In the genomic region with DNA sequence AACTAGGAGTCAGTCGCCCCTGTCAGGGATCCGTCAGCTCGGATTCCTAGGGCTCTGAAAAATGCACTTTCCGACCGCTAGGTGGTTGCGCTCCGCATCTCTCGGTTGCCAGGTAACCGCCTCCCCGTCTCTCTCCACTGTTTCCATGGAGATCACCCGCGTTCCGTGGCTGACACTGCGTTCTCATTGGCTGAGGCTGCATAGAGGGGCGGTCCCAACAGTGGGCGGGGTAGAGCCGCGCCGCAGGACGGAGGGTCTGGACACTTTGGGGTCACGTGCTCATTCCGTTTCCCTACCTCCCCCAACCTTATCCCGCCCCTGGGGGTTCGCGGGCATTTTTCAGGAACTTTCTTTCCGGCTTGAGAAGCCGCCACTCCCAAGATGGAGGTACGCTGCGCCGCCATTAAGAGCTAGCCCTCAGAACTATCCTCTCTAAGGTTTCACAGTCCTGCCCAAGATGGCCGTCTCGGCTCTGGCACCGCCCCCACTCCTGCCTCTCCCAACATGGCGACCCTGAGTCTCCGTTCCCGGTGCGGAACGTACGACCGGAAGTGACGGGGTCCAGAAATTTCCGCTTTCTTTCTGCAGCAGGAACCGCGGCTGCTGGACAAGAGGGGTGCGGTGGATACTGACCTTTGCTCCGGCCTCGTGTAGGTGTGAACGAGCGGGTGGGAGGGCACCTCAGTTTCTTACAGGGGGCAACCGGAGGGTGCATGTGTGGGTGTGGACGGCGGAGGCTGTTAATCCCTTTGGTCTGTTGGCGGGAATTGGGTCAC, we compare ENCODE assay signal across 8 cellular contexts. TPM values are rescaled to one million over a fixed set of nuclear protein-coding genes. Genes with fewer than 3 reads are reported as not detected.
A peak's percentile ranks its signal among the peaks of the same experiment; 100 is the strongest.
DNase-seq lines count a peak whose midpoint lies in the region; ATAC-seq and FAIRE-seq lines count a peak whose summit lies in the region.

A gene (minus strand): TSS at position 65 of the 776 bp plus-strand sequence. CDS start 105 bp downstream, outside the sequence.
A gene with protein sequence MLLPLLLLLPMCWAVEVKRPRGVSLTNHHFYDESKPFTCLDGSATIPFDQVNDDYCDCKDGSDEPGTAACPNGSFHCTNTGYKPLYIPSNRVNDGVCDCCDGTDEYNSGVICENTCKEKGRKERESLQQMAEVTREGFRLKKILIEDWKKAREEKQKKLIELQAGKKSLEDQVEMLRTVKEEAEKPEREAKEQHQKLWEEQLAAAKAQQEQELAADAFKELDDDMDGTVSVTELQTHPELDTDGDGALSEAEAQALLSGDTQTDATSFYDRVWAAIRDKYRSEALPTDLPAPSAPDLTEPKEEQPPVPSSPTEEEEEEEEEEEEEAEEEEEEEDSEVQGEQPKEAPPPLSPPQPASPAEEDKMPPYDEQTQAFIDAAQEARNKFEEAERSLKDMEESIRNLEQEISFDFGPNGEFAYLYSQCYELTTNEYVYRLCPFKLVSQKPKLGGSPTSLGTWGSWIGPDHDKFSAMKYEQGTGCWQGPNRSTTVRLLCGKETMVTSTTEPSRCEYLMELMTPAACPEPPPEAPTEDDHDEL (plus strand): TSS at position 579 of the 776 bp plus-strand sequence. CDS start 483 bp downstream, outside the sequence.

- peak; percentile 87 for ATAC-seq in GM21381 (IDR thresholded peaks at IDR 0.05; ENCODE audit: unreplicated experiment)

- peak within 1 kb of the TSS; percentile 92 for H3K4me3 ChIP-seq in mesodermal cell (ENCODE audit: extremely low read depth, insufficient read depth, low read length, poor library complexity, severe bottlenecking)

- FAIRE-seq in endometrium (lab: Jason Lieb, UNC): peak; percentile 100

- peak within 1 kb of the TSS; percentile 92 for H3K27ac ChIP-seq in mesodermal cell (ENCODE audit: low read depth, low read length, severe bottlenecking)

- DNase-seq in D341Med (ENCODE audit: low spot score) (peak; percentile 99), HUDEP-2 (lab: John Stamatoyannopoulos, UW; ENCODE audit: unreplicated experiment in 76 of 76) (peak; percentile 85 to 100 (median 100)), NOMO-1 treated with dmso at 0.1 percent for 144 hours (lab: John Stamatoyannopoulos, UW; ENCODE audit: unreplicated experiment) (peak; percentile 100)
- DNase-seq in activated CD8-positive, alpha-beta memory T cell treated with anti-CD3 and anti-CD28 coated beads, Interleukin-2, amount 50 U/mL, for 24 hours (ENCODE audit: extremely low read depth): peak; percentile 99
- DNase-seq in stimulated activated CD8-positive, alpha-beta memory T cell treated with anti-CD3 and anti-CD28 coated beads, Interleukin-15, amount 100 ng/mL, for 4 hours (ENCODE audit: low read depth in 2 of 2): peak; percentile 96 to 97

- H3K4me1 ChIP-seq in mesodermal cell (ENCODE audit: control insufficient read depth, insufficient read depth, low read length, poor library complexity, severe bottlenecking): no peaks in the 10 kb centered on the region

- H3K9me3 ChIP-seq in mesodermal cell (ENCODE audit: control insufficient read depth, low read length): no peaks in the 10 kb centered on the region

- 1% methylated on average over 42 to 53 of the region's 53 CpGs for WGBS in mesodermal cell (ENCODE audit: insufficient coverage in 2 of 2), 2 experiments

- H3K36me3 ChIP-seq in mesodermal cell (ENCODE audit: control insufficient read depth, insufficient read depth, low read length): peaks cover 36% of the 10 kb centered on the region

RNA-seq across cellular contexts. Expression of the first gene that starts in this region (rescaled TPM):
- 2.0 TPM for polyA plus RNA-seq in mesodermal cell (2013, experiment 1 of 2)
- 2.2 TPM for polyA plus RNA-seq in mesodermal cell (2013, experiment 2 of 2)

RNA-seq across cellular contexts. Expression of the second gene that starts in this region (rescaled TPM):
- 500 TPM for polyA plus RNA-seq in mesodermal cell (2013, experiment 1 of 2)
- polyA plus RNA-seq in mesodermal cell (2013, experiment 2 of 2): 387 TPM

Comparison
In these comparisons a context has a peak if more than half of its experiments do, and no peak if none do; other contexts are left out.
1. Peak in every context shown above with its lines: DNase-seq, ATAC-seq, H3K4me3 ChIP-seq and H3K27ac ChIP-seq.